In the genomic region with DNA sequence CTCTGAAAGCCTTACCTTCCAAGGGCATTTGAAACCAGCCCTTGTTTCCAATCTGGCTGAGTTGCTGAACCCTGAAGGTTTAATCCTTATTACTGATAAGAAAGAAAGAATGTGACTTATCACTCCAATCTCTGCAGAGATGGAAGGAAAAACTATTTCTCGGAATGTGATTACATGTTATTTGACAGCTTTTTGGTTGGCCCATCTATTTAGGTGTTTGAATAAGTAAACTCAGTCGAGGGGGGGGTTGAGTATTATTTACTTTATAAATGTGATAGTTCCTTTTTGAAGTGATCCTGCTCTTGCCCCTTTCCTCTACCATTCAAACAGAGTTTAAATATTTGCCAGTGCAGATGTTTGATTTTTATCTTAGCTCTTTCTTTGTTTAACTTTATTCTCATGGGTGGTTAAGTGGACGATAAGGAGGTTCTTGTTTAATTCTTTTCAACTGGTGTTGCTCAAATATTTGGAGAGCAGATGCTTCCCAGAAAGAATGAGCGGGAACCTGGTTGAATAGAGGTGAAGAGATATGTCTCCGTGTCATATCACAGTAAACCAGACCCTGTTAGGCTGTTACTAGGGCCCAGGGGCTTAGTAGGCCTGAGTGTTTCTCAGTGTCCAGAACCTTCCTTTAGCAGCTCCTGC, we compare ENCODE assay signal across 1 cellular context.
TF ChIP-seq lines count a peak whose summit lies in the region.

No MANE protein-coding gene starts in this region.

TF ChIP-seq in GM23338, 12 proteins besides CTCF, POLR2A, EP300 and RAD21 (continued from another document):
- TF ChIP-seq, protein P1, sequence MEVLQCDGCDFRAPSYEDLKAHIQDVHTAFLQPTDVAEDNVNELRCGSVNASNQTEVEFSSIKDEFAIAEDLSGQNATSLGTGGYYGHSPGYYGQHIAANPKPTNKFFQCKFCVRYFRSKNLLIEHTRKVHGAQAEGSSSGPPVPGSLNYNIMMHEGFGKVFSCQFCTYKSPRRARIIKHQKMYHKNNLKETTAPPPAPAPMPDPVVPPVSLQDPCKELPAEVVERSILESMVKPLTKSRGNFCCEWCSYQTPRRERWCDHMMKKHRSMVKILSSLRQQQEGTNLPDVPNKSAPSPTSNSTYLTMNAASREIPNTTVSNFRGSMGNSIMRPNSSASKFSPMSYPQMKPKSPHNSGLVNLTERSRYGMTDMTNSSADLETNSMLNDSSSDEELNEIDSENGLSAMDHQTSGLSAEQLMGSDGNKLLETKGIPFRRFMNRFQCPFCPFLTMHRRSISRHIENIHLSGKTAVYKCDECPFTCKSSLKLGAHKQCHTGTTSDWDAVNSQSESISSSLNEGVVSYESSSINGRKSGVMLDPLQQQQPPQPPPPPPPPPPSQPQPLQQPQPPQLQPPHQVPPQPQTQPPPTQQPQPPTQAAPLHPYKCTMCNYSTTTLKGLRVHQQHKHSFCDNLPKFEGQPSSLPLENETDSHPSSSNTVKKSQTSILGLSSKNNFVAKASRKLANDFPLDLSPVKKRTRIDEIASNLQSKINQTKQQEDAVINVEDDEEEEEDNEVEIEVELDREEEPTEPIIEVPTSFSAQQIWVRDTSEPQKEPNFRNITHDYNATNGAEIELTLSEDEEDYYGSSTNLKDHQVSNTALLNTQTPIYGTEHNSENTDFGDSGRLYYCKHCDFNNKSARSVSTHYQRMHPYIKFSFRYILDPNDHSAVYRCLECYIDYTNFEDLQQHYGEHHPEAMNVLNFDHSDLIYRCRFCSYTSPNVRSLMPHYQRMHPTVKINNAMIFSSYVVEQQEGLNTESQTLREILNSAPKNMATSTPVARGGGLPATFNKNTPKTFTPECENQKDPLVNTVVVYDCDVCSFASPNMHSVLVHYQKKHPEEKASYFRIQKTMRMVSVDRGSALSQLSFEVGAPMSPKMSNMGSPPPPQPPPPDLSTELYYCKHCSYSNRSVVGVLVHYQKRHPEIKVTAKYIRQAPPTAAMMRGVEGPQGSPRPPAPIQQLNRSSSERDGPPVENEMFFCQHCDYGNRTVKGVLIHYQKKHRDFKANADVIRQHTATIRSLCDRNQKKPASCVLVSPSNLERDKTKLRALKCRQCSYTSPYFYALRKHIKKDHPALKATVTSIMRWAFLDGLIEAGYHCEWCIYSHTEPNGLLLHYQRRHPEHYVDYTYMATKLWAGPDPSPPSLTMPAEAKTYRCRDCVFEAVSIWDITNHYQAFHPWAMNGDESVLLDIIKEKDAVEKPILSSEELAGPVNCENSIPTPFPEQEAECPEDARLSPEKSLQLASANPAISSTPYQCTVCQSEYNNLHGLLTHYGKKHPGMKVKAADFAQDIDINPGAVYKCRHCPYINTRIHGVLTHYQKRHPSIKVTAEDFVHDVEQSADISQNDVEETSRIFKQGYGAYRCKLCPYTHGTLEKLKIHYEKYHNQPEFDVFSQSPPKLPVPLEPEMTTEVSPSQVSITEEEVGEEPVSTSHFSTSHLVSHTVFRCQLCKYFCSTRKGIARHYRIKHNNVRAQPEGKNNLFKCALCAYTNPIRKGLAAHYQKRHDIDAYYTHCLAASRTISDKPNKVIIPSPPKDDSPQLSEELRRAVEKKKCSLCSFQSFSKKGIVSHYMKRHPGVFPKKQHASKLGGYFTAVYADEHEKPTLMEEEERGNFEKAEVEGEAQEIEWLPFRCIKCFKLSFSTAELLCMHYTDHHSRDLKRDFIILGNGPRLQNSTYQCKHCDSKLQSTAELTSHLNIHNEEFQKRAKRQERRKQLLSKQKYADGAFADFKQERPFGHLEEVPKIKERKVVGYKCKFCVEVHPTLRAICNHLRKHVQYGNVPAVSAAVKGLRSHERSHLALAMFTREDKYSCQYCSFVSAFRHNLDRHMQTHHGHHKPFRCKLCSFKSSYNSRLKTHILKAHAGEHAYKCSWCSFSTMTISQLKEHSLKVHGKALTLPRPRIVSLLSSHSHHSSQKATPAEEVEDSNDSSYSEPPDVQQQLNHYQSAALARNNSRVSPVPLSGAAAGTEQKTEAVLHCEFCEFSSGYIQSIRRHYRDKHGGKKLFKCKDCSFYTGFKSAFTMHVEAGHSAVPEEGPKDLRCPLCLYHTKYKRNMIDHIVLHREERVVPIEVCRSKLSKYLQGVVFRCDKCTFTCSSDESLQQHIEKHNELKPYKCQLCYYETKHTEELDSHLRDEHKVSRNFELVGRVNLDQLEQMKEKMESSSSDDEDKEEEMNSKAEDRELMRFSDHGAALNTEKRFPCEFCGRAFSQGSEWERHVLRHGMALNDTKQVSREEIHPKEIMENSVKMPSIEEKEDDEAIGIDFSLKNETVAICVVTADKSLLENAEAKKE (CRISPR knock-in tag; IDR thresholded peaks at IDR 0.05) = no peak
